ENCODE assay signal across 8 cellular contexts in genomic region chr9:87111010-87111409, GRCh38.
"Had no signal": no experiment of that assay in that cellular context is flagged by ENCODE, and none has a peak within 500 bp of the region (broad histone marks: within the 10 kb centered on the region; RNA-seq: fewer than 3 reads in every experiment).

No MANE protein-coding gene starts in this region.

- H3K4me3 ChIP-seq: GM23338, HAP-1, K562 had no signal

- H3K9me3 ChIP-seq: HAP-1 had no signal

- DNase-seq: H7, KG1 had no signal

- H3K36me3 ChIP-seq: HAP-1 had no signal

- H2AFZ ChIP-seq: GM23338 had no signal

- H3K4me1 ChIP-seq: HAP-1 had no signal

- H3K27ac ChIP-seq: HL-60 had no signal

- ATAC-seq: GM23338, HCT116, HepG2, K562 had no signal

- H3K4me2 ChIP-seq: GM23338 had no signal
